Comparison of ENCODE assay signal across 12 cellular contexts in the genomic region with DNA sequence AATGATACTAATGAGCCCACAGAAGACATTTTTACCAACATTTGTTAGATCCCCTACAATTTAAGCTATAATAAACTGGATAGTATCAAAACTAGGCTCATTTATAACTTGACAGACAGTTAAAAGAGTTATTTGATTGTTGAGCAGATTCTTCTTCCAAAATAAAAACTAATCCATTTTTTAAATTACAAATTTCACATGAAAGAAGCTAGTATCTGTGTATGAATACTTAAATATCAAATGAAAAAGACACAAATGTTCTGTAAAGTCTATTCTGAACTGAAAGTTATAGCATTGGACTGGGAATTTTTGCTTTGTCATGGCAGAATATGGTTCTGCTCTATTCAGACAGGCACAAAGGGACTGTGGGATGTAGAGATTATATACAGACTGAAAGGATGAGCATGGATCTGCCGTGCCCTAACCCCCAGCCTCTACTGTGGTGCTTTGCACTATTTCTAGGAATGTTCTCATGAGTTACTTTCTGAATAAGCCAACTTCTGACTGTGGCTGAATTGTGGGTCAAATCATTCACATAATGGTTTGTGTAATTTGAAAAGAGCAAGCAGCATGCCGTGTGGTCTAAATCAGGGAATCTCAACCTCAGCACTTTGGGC.
A peak's percentile ranks its signal among the peaks of the same experiment; 100 is the strongest.
DNase-seq lines count a peak whose midpoint lies in the region; ATAC-seq, FAIRE-seq and TF ChIP-seq lines count a peak whose summit lies in the region.
"Had no signal": no experiment of that assay in that cellular context is flagged by ENCODE, and none has a peak within 500 bp of the region (broad histone marks: within the 10 kb centered on the region; RNA-seq: fewer than 3 reads in every experiment).

No MANE protein-coding gene starts in this region.

- ATAC-seq in SK-N-SH treated with all-trans-retinoic acid at 6 μM for 48 hours: no peak
- ATAC-seq in GM19035 (IDR thresholded peaks at IDR 0.05; ENCODE audit: unreplicated experiment): no peak

- no peak overlapping the region for H3K27ac ChIP-seq in SK-N-SH (ENCODE audit: low read depth in 2 of 2, low read length in 1 of 2)
- H3K27ac ChIP-seq in mesodermal cell (ENCODE audit: low read depth, low read length, severe bottlenecking): peak overlapping the region; percentile 57
- no peak overlapping the region for H3K27ac ChIP-seq in kidney (ENCODE audit: low read depth in 2 of 2, low read length in 2 of 2)
- H3K27ac ChIP-seq: cardiac muscle cell, HL-60 had no signal

- H3K36me3 ChIP-seq in SK-N-SH (replicated peaks in 1 of 2; ENCODE audit: control insufficient read depth in 1 of 2, insufficient read depth in 2 of 2, low read length in 1 of 2): no peaks in the 10 kb centered on the region
- no peaks in the 10 kb centered on the region for H3K36me3 ChIP-seq in endocrine pancreas (ENCODE audit: control insufficient read depth, insufficient read depth, low read length)
- no peaks in the 10 kb centered on the region for H3K36me3 ChIP-seq in mesodermal cell (ENCODE audit: control insufficient read depth, insufficient read depth, low read length)
- no peaks in the 10 kb centered on the region for H3K36me3 ChIP-seq in kidney (ENCODE audit: control insufficient read depth in 1 of 2, insufficient read depth in 2 of 2, low read length in 2 of 2)
- H3K36me3 ChIP-seq: cardiac muscle cell had no signal

- TF ChIP-seq EP300 in SK-N-SH (IDR thresholded peaks at IDR 0.05; ENCODE audit: borderline replicate concordance in 1 of 2, low read depth in 1 of 2, low read length in 1 of 2): no peak

- intact Hi-C loops in kidney (cut with DNase I): no loop called here

- H3K4me3 ChIP-seq in SK-N-SH (ENCODE audit: low read depth in 2 of 2, low read length in 1 of 2): no peak overlapping the region
- peak overlapping the region; percentile 45 for H3K4me3 ChIP-seq in endocrine pancreas (ENCODE audit: control insufficient read depth, insufficient read depth, low read length)
- no peak overlapping the region for H3K4me3 ChIP-seq in mesodermal cell (ENCODE audit: extremely low read depth, insufficient read depth, low read length, poor library complexity, severe bottlenecking)
- no peak overlapping the region for H3K4me3 ChIP-seq in kidney (ENCODE audit: low read length in 2 of 2)
- H3K4me3 ChIP-seq: cardiac muscle cell had no signal

- H3K9ac ChIP-seq in SK-N-SH (no peak overlapping the region), endocrine pancreas (ENCODE audit: control insufficient read depth, insufficient read depth, low read length) (no peak overlapping the region), kidney (ENCODE audit: low read length in 2 of 2) (no peak overlapping the region)

- no peak for TF ChIP-seq POLR2A in GM12892 (IDR thresholded peaks at IDR 0.05; ENCODE audit: low read depth, low read length)

- no peak for FAIRE-seq in GM12892 (lab: Jason Lieb, UNC)
- no peak for FAIRE-seq in kidney (lab: Jason Lieb, UNC)

- no peaks in the 10 kb centered on the region for H3K27me3 ChIP-seq in SK-N-SH (ENCODE audit: insufficient read depth)
- H3K27me3 ChIP-seq in endocrine pancreas (ENCODE audit: control insufficient read depth, insufficient read depth, low read length): no peaks in the 10 kb centered on the region
- H3K27me3 ChIP-seq: cardiac muscle cell had no signal

- CTCF ChIA-PET in SK-N-SH (lab: Yijun Ruan, JAX): no interaction called here

- WGBS in SK-N-SH (ENCODE audit: low lambda C conversion rate): 45% methylated on average over 2 of the region's 2 CpGs
- WGBS in mesodermal cell (ENCODE audit: insufficient coverage in 2 of 2), 2 experiments: 77% methylated on average over 2 of the region's 2 CpGs; no CpG with 5 or more reads in 1 of the 2 experiments

- H3K4me1 ChIP-seq in SK-N-SH (ENCODE audit: control insufficient read depth in 1 of 2, insufficient read depth in 2 of 2, low read depth in 1 of 2, low read length in 1 of 2): no peaks in the 10 kb centered on the region
- H3K4me1 ChIP-seq in endocrine pancreas (ENCODE audit: control insufficient read depth, insufficient read depth, low read length): peaks cover 12% of the 10 kb centered on the region
- peaks cover 22% of the 10 kb centered on the region for H3K4me1 ChIP-seq in mesodermal cell (ENCODE audit: control insufficient read depth, insufficient read depth, low read length, poor library complexity, severe bottlenecking)
- H3K4me1 ChIP-seq in kidney (ENCODE audit: control insufficient read depth in 1 of 2, insufficient read depth in 1 of 2, low read depth in 1 of 2, low read length in 2 of 2): no peaks in the 10 kb centered on the region

- no peak for TF ChIP-seq CTCF in SK-N-SH (IDR thresholded peaks at IDR 0.05)
- TF ChIP-seq CTCF in kidney (IDR thresholded peaks at IDR 0.05; ENCODE audit: borderline replicate concordance, extremely low read depth, insufficient read depth): no peak

- POLR2A ChIA-PET in SK-N-SH (lab: Yijun Ruan, JAX): no interaction called here

- DNase-seq in SK-N-SH (no peak), GM12892 (ENCODE audit: insufficient read length) (no peak), NCI-H82 (lab: John Stamatoyannopoulos, UW) (no peak), kidney (no peak)
- DNase-seq: activated CD4-positive, alpha-beta memory T cell treated with anti-CD3 and anti-CD28 coated beads for 36 hours; erythroblast had no signal

- no peaks in the 10 kb centered on the region for H3F3A ChIP-seq in SK-N-SH (replicated peaks; ENCODE audit: insufficient read depth)

- no peak overlapping the region for H3K4me2 ChIP-seq in SK-N-SH

- no peaks in the 10 kb centered on the region for H3K9me2 ChIP-seq in SK-N-SH

- no peaks in the 10 kb centered on the region for H3K79me2 ChIP-seq in SK-N-SH (ENCODE audit: insufficient read depth)

- peak overlapping the region; percentile 61; the same call in 1 of the 2 replicates for H2AFZ ChIP-seq in SK-N-SH (ENCODE audit: low read depth)

- H4K20me1 ChIP-seq in SK-N-SH (ENCODE audit: insufficient read depth): no peaks in the 10 kb centered on the region

- no peak for TF ChIP-seq RAD21 in SK-N-SH (IDR thresholded peaks at IDR 0.05; ENCODE audit: low read length)

- H3K9me3 ChIP-seq in SK-N-SH (0 out of 2 replicates have a peak, but pooled peaks cover 4% of the 10 kb centered on the region), endocrine pancreas (ENCODE audit: control insufficient read depth, low read length) (no peaks in the 10 kb centered on the region), mesodermal cell (ENCODE audit: control insufficient read depth, low read length) (no peaks in the 10 kb centered on the region), kidney (ENCODE audit: control insufficient read depth in 1 of 2, low read length in 2 of 2) (peaks cover 0 to 6% of the 10 kb centered on the region in 2 donors)

TF ChIP-seq in SK-N-SH, 30 proteins besides CTCF, POLR2A, EP300 and RAD21:
- TF ChIP-seq, protein P1, sequence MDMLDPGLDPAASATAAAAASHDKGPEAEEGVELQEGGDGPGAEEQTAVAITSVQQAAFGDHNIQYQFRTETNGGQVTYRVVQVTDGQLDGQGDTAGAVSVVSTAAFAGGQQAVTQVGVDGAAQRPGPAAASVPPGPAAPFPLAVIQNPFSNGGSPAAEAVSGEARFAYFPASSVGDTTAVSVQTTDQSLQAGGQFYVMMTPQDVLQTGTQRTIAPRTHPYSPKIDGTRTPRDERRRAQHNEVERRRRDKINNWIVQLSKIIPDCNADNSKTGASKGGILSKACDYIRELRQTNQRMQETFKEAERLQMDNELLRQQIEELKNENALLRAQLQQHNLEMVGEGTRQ (IDR thresholded peaks at IDR 0.05; ENCODE audit: borderline replicate concordance, low read depth, low read length): no peak
- no peak for TF ChIP-seq TCF12 (IDR thresholded peaks at IDR 0.05)
- TF ChIP-seq FOXM1 (IDR thresholded peaks at IDR 0.05; ENCODE audit: low read depth): no peak
- no peak for TF ChIP-seq SMC3 (IDR thresholded peaks at IDR 0.05; ENCODE audit: low read depth, low read length)
- TF ChIP-seq NRF1 (IDR thresholded peaks at IDR 0.05; ENCODE audit: low read depth, low read length): no peak
- TF ChIP-seq TEAD4 (IDR thresholded peaks at IDR 0.05; ENCODE audit: borderline replicate concordance, insufficient read depth): no peak
- TF ChIP-seq SIN3A (IDR thresholded peaks at IDR 0.05; ENCODE audit: borderline replicate concordance, low read depth, low read length): no peak
- no peak for TF ChIP-seq EZH2phosphoT487 (IDR thresholded peaks at IDR 0.05; ENCODE audit: borderline replicate concordance, low read depth)
- TF ChIP-seq FOSL2 (IDR thresholded peaks at IDR 0.05; ENCODE audit: borderline replicate concordance, low read depth): no peak
- TF ChIP-seq, protein P2, sequence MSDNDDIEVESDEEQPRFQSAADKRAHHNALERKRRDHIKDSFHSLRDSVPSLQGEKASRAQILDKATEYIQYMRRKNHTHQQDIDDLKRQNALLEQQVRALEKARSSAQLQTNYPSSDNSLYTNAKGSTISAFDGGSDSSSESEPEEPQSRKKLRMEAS (IDR thresholded peaks at IDR 0.05; ENCODE audit: low read depth): no peak

TF ChIP-seq in SK-N-SH treated with all-trans-retinoic acid at 6 μM for 48 hours, 23 proteins besides CTCF, POLR2A, EP300 and RAD21 (continues in another document):
- TF ChIP-seq ISL1 (CRISPR knock-in tag; IDR thresholded peaks at IDR 0.05) (no peak), ZFP30 (CRISPR knock-in tag; IDR thresholded peaks at IDR 0.05) (no peak), ARNTL (CRISPR knock-in tag; IDR thresholded peaks at IDR 0.05; ENCODE audit: borderline replicate concordance, low read depth) (no peak), TOX (CRISPR knock-in tag; IDR thresholded peaks at IDR 0.05; ENCODE audit: borderline replicate concordance) (no peak), ZNF565 (CRISPR knock-in tag; conservative IDR thresholded peaks at IDR 0.05; ENCODE audit: low read depth) (no peak), ZC3H10 (CRISPR knock-in tag; IDR thresholded peaks at IDR 0.05) (no peak), TCF4 (CRISPR knock-in tag; IDR thresholded peaks at IDR 0.05; ENCODE audit: borderline replicate concordance) (no peak), BACH2 (CRISPR knock-in tag; IDR thresholded peaks at IDR 0.05; ENCODE audit: borderline replicate concordance) (no peak), ZFP3 (CRISPR knock-in tag; IDR thresholded peaks at IDR 0.05) (no peak)
- TF ChIP-seq, protein P3, sequence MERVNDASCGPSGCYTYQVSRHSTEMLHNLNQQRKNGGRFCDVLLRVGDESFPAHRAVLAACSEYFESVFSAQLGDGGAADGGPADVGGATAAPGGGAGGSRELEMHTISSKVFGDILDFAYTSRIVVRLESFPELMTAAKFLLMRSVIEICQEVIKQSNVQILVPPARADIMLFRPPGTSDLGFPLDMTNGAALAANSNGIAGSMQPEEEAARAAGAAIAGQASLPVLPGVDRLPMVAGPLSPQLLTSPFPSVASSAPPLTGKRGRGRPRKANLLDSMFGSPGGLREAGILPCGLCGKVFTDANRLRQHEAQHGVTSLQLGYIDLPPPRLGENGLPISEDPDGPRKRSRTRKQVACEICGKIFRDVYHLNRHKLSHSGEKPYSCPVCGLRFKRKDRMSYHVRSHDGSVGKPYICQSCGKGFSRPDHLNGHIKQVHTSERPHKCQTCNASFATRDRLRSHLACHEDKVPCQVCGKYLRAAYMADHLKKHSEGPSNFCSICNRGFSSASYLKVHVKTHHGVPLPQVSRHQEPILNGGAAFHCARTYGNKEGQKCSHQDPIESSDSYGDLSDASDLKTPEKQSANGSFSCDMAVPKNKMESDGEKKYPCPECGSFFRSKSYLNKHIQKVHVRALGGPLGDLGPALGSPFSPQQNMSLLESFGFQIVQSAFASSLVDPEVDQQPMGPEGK (CRISPR knock-in tag; IDR thresholded peaks at IDR 0.05; ENCODE audit: borderline replicate concordance): no peak
